ENCODE assay signal across 8 cellular contexts in genomic region chr1:244272471-244273261, GRCh38.
DNase-seq lines count a peak whose midpoint lies in the region; ATAC-seq and TF ChIP-seq lines count a peak whose summit lies in the region.

No MANE protein-coding gene starts in this region.

- H3K4me3 ChIP-seq in epithelial cell of proximal tubule (ENCODE audit: low read depth, low read length): no peak overlapping the region

- no peak overlapping the region for H3K4me3 Mint-ChIP-seq in naive B cell

- peak; percentile 100 for TF ChIP-seq CTCF in epithelial cell of proximal tubule (conservative IDR thresholded peaks at IDR 0.05; ENCODE audit: low read depth, low read length)

- DNase-seq in COLO829 (ENCODE audit: low spot score) (peak; percentile 87), KBM-7 (peak; percentile 88), OCI-M1 (lab: John Stamatoyannopoulos, UW) (peak; percentile 89), activated T-cell treated with anti-CD3 and anti-CD28 coated beads for 24 hours (ENCODE audit: low read depth) (peak; percentile 63), epithelial cell of proximal tubule (ENCODE audit: low read depth) (peak; percentile 52), naive B cell (peak; percentile 74)
- peak; percentile 49 to 56 for DNase-seq in stimulated activated CD8-positive, alpha-beta memory T cell treated with anti-CD3 and anti-CD28 coated beads, Interleukin-7, amount 100 ng/mL, for 4 hours (ENCODE audit: low read depth in 2 of 2)

- in situ Hi-C loops in KBM-7 (cut with MboI; ENCODE audit: low pct_unique_long_range_greater_than_20kb, low sequenced_read_pairs): loop anchor here (25.0 kb wide), 1 partner anchor 260 kb away; no protein-coding TSS in a partner anchor

- H3K36me3 Mint-ChIP-seq in naive B cell: peaks cover 0 to 12% of the 10 kb centered on the region in 2 donors

- peak overlapping the region in 1 of 6 donors; percentile 13 for H3K27ac Mint-ChIP-seq in naive B cell

- peaks cover 10 to 20% (median 12%) of the 10 kb centered on the region in 3 donors for H3K4me1 Mint-ChIP-seq in naive B cell

- H3K9me3 Mint-ChIP-seq in naive B cell: peaks cover 3 to 12% (median 7%) of the 10 kb centered on the region in 7 donors

- H3K27me3 Mint-ChIP-seq in naive B cell: peaks cover 2 to 19% (median 16%) of the 10 kb centered on the region in 3 donors

- ATAC-seq in GM21526 (IDR thresholded peaks at IDR 0.05; ENCODE audit: low FRiP score, unreplicated experiment) (peak; percentile 86), naive B cell (ENCODE audit: low read depth in 2 of 2) (peak; percentile 63 to 80)
